Comparison of ENCODE assay signal across 23 cellular contexts in the genomic region with DNA sequence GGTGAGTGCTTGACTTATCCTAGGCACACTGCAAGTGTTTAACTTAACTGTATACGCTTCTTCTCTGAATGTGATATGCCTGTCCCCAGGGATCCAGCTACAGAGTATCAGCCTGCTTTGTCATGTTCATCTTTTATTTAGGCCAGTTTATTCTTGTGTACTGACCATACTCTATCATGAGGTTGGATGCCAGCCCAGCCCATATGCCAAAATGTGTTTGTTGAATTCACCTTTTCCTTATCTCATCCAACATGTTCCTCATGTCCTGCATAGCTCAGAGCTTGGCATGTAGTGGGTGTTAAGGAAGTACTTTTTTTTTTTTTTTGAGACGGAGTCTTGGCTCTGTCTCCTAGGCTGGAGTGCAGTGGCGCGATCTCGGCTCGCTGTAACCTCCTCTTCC.
"Had no signal": no experiment of that assay in that cellular context is flagged by ENCODE, and none has a peak within 500 bp of the region (broad histone marks: within the 10 kb centered on the region; RNA-seq: fewer than 3 reads in every experiment).

No MANE protein-coding gene starts in this region.

- H3K4me3 ChIP-seq: colonic mucosa, esophagus squamous epithelium, gastroesophageal sphincter, hepatocyte, prostate gland, right lobe of liver, spleen, testis, tibial nerve, upper lobe of right lung had no signal

- ATAC-seq: gastroesophageal sphincter; left colon; naive thymus-derived CD4-positive, alpha-beta T cell; right lobe of liver; stimulated activated memory B cell treated with anti-CD40 and anti-IgM and Interleukin-4, amounts not matched to agents 10 μg/mL and 1 μg/mL and 100 μg/mL, for 72 hours; upper lobe of right lung had no signal

- H3K9me3 ChIP-seq: colonic mucosa, esophagus squamous epithelium, gastroesophageal sphincter, prostate gland, right lobe of liver, spleen, testis, tibial nerve, upper lobe of right lung had no signal

- H3K27me3 ChIP-seq: colonic mucosa, esophagus squamous epithelium, gastroesophageal sphincter, hepatocyte, right lobe of liver, spleen, testis, tibial nerve, upper lobe of right lung had no signal

- H3K36me3 ChIP-seq: colonic mucosa, esophagus squamous epithelium, gastroesophageal sphincter, prostate gland, right lobe of liver, spleen, tibial nerve, upper lobe of right lung had no signal

- DNase-seq: colonic mucosa; dermis blood vessel endothelial cell; esophagus squamous epithelium; foreskin fibroblast; glutamatergic neuron; kidney; left colon; mammary epithelial cell; naive thymus-derived CD4-positive, alpha-beta T cell; nephron progenitor cell; right lobe of liver; spleen; stimulated activated CD4-positive, alpha-beta T cell treated with anti-CD3 and anti-CD28 coated beads, Interleukin-15, amount 100 ng/mL, for 24 hours; stimulated activated CD4-positive, alpha-beta T cell treated with anti-CD3 and anti-CD28 coated beads, Interleukin-1b, Interleukin-23, amount 100 ng/mL, for 48 hours; stimulated activated CD4-positive, alpha-beta T cell treated with anti-CD3 and anti-CD28 coated beads, Interleukin-4, amount 100 ng/mL, for 24 hours; testis; upper lobe of right lung had no signal

- H3K27ac ChIP-seq: colonic mucosa, esophagus squamous epithelium, gastroesophageal sphincter, hepatocyte, parathyroid adenoma, prostate gland, right lobe of liver, spleen, testis, tibial nerve, upper lobe of right lung had no signal

- H3K4me1 ChIP-seq: colonic mucosa, esophagus squamous epithelium, parathyroid adenoma, prostate gland, right lobe of liver, spleen, testis, tibial nerve, upper lobe of right lung had no signal
